ENCODE assay signal across 21 cellular contexts in the genomic region with DNA sequence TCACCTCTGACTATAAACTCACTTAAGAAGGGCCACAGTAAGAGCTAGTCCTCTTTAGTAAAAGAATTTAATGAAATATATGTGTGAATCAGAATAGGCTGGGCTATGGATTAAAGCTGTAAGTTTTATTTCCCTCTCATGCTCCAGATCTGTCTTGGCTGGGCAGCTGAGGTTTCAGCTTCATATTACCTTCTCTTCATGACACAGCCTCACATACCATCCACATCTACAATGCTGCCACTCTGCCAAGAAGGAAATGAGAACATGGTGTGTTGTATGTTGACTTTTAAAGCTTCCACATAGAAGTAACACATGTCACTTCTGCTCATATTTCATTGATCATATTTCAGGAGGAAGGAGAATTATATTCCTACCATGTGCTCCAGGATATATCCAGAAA.
DNase-seq lines count a peak whose midpoint lies in the region; ATAC-seq, FAIRE-seq and TF ChIP-seq lines count a peak whose summit lies in the region.
"Had no signal": no experiment of that assay in that cellular context is flagged by ENCODE, and none has a peak within 500 bp of the region (broad histone marks: within the 10 kb centered on the region; RNA-seq: fewer than 3 reads in every experiment).

No MANE protein-coding gene starts in this region.

- H3K27ac ChIP-seq in astrocyte (ENCODE audit: low read depth, low read length), result peak overlapping the region; percentile 14
- H3K27ac ChIP-seq in A673 (ENCODE audit: low read depth, low read length, poor library complexity, severe bottlenecking), result no peak overlapping the region
- H3K27ac ChIP-seq: pancreas, testis had no signal

- DNase-seq in NCI-H2029 (lab: John Stamatoyannopoulos, UW) (peak; percentile 77), astrocyte (ENCODE audit: low read depth) (peak; percentile 45), fibroblast of mammary gland (ENCODE audit: low read depth) (peak; percentile 25), skeletal muscle cell (ENCODE audit: low read depth) (peak; percentile 63), left lobe of liver (ENCODE audit: low spot score) (no peak), NCI-H1105 (lab: John Stamatoyannopoulos, UW) (no peak), A673 (ENCODE audit: low spot score) (no peak)
- DNase-seq: activated CD4-positive, alpha-beta T cell treated with anti-CD3 and anti-CD28 coated beads, Interleukin-2, amount 10 ng/mL, durations not matched to agents 24 days and 14 days; activated CD8-positive, alpha-beta memory T cell treated with anti-CD3 and anti-CD28 coated beads, Interleukin-2, amount 50 U/mL, for 48 hours; activated naive CD4-positive, alpha-beta T cell treated with Interleukin-2 at 50 U/mL for 16 hours; effector CD4-positive, alpha-beta T cell; foreskin melanocyte; IMR-90; NCI-H2081 treated with DMSO at 0.1 percent for 48 hours; NCI-H526 treated with DMSO at 0.1 percent for 48 hours; pancreas; small intestine; testis had no signal

- H3K4me3 ChIP-seq in astrocyte (ENCODE audit: insufficient read depth, low read depth, low read length) (no peak overlapping the region), fibroblast of mammary gland (ENCODE audit: control insufficient read depth, low read depth, low read length) (no peak overlapping the region), skeletal muscle cell (ENCODE audit: low read depth, low read length) (no peak overlapping the region), A673 (ENCODE audit: low read depth, low read length, poor library complexity, severe bottlenecking) (no peak overlapping the region)
- H3K4me3 ChIP-seq: pancreas, testis had no signal

- no peak overlapping the region for H3K27ac Mint-ChIP-seq in astrocyte (ENCODE audit: unreplicated experiment)
- H3K27ac Mint-ChIP-seq: activated CD4-positive, alpha-beta T cell treated with anti-CD3 and anti-CD28 coated beads, Interleukin-2, amount 10 ng/mL, durations not matched to agents 24 days and 14 days; B cell had no signal

- no peak overlapping the region for H3K4me2 ChIP-seq in astrocyte (ENCODE audit: low read length)

- H3K9me3 Mint-ChIP-seq in astrocyte (ENCODE audit: unreplicated experiment), result no peaks in the 10 kb centered on the region
- H3K9me3 Mint-ChIP-seq: activated CD4-positive, alpha-beta T cell treated with anti-CD3 and anti-CD28 coated beads, Interleukin-2, amount 10 ng/mL, durations not matched to agents 24 days and 14 days; brain had no signal

- H3K4me1 ChIP-seq in astrocyte (ENCODE audit: insufficient read depth, low read length), result peaks cover 24% of the 10 kb centered on the region
- H3K4me1 ChIP-seq in A673 (ENCODE audit: insufficient read depth, low read length, poor library complexity, severe bottlenecking), result peaks cover 7% of the 10 kb centered on the region
- H3K4me1 ChIP-seq: pancreas, testis had no signal

- H3K4me3 Mint-ChIP-seq in astrocyte (ENCODE audit: unreplicated experiment), result no peak overlapping the region
- H3K4me3 Mint-ChIP-seq: activated CD4-positive, alpha-beta T cell treated with anti-CD3 and anti-CD28 coated beads, Interleukin-2, amount 10 ng/mL, durations not matched to agents 24 days and 14 days; B cell; brain had no signal

- no peaks in the 10 kb centered on the region for H3K79me2 ChIP-seq in astrocyte (ENCODE audit: insufficient read depth, low read length)

- H3K9me3 ChIP-seq in astrocyte (ENCODE audit: insufficient read depth, low read depth, low read length), result no peaks in the 10 kb centered on the region
- H3K9me3 ChIP-seq in A673 (ENCODE audit: low read depth, low read length, poor library complexity, severe bottlenecking), result no peaks in the 10 kb centered on the region
- H3K9me3 ChIP-seq: pancreas, testis had no signal

- peaks cover 6% of the 10 kb centered on the region for H3K4me1 Mint-ChIP-seq in astrocyte (ENCODE audit: low read depth, unreplicated experiment)
- H3K4me1 Mint-ChIP-seq: activated CD4-positive, alpha-beta T cell treated with anti-CD3 and anti-CD28 coated beads, Interleukin-2, amount 10 ng/mL, durations not matched to agents 24 days and 14 days; B cell had no signal

- no peak for FAIRE-seq in astrocyte (lab: Jason Lieb, UNC)
- FAIRE-seq: RCC 7860, small intestine had no signal

- no peak overlapping the region for H2AFZ ChIP-seq in astrocyte (ENCODE audit: low read depth, low read length)

- POLR2A ChIA-PET in A673 (lab: Charles Lee; ENCODE audit: low non-redundant PET), result no interaction called here

- no TSS peak for BruUV-seq in A673 (replicated peaks; lab: Mats Ljungman, UMichigan)

- TF ChIP-seq CTCF in astrocyte (IDR thresholded peaks at IDR 0.05; ENCODE audit: insufficient read depth, low read depth, low read length) (no peak), fibroblast of mammary gland (conservative IDR thresholded peaks at IDR 0.05; ENCODE audit: control insufficient read depth, insufficient read depth, low read depth, low read length) (no peak), A673 (conservative IDR thresholded peaks at IDR 0.05; ENCODE audit: low read depth, low read length) (no peak)

- intact Hi-C loops in A673 (cut with micrococcal nuclease; ENCODE audit: unreplicated experiment), result no loop called here

- no peak for ATAC-seq in left lobe of liver

- H3K9ac ChIP-seq in astrocyte (ENCODE audit: low read length), result no peak overlapping the region

- no peaks in the 10 kb centered on the region for H4K20me1 ChIP-seq in astrocyte (ENCODE audit: insufficient read depth, low read length)

- H3K36me3 ChIP-seq in astrocyte (ENCODE audit: insufficient read depth, low read length), result no peaks in the 10 kb centered on the region
- no peaks in the 10 kb centered on the region for H3K36me3 ChIP-seq in A673 (ENCODE audit: insufficient read depth, low read length, poor library complexity, severe bottlenecking)
- H3K36me3 ChIP-seq: pancreas had no signal

- H3K27me3 ChIP-seq in astrocyte (ENCODE audit: insufficient read depth, low read length) (no peaks in the 10 kb centered on the region), A673 (replicated peaks; ENCODE audit: insufficient read depth, low read depth, low read length, poor library complexity) (no peaks in the 10 kb centered on the region)
- H3K27me3 ChIP-seq: pancreas, testis had no signal

- CTCF ChIA-PET in A673 (lab: Charles Lee), result no interaction called here

- no peaks in the 10 kb centered on the region for H3K36me3 Mint-ChIP-seq in astrocyte (ENCODE audit: low read depth, unreplicated experiment)
- H3K36me3 Mint-ChIP-seq: brain had no signal

- no peaks in the 10 kb centered on the region for H3K27me3 Mint-ChIP-seq in astrocyte (ENCODE audit: low read depth, unreplicated experiment)
- H3K27me3 Mint-ChIP-seq: activated CD4-positive, alpha-beta T cell treated with anti-CD3 and anti-CD28 coated beads, Interleukin-2, amount 10 ng/mL, durations not matched to agents 24 days and 14 days; B cell had no signal

Comparison
In these comparisons a context has a peak if more than half of its experiments do, and no peak if none do; other contexts are left out.
1. DNase-seq: peak in NCI-H2029 (single experiment), astrocyte (single experiment), fibroblast of mammary gland (single experiment) and skeletal muscle cell (single experiment); none in left lobe of liver (single experiment), NCI-H1105 (single experiment) and A673 (single experiment).